ENCODE assay signal across 29 cellular contexts in the genomic region with DNA sequence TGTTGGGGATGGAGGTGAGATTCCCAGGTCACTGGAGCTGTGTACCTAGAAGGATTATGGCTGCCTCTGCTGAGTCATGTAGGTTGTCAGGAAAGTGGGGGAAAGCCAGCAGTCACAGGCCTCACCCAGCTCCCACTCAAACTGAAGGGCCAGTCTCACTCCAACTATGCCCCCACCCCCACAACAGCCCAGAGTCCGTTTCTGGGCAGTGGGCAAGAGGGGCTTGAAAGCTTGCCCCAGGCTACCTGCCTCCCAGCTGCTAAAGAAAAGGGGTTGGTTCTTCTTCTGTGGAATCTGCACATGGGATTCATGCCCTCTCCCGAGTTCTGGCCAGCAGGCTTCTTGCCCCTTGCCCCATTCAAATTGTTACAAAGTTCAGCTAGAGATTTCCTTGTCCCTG.
"Had no signal": no experiment of that assay in that cellular context is flagged by ENCODE, and none has a peak within 500 bp of the region (broad histone marks: within the 10 kb centered on the region; RNA-seq: fewer than 3 reads in every experiment).

No MANE protein-coding gene starts in this region.

- H3K4me1 Mint-ChIP-seq: stimulated activated effector memory CD8-positive, alpha-beta T cell treated with anti-CD3 and anti-CD28 coated beads, Interleukin-12 subunit alpha, Interleukin-12 subunit beta, amount 100 ng/mL, for 72 hours; stimulated activated memory B cell treated with anti-CD40 and anti-IgM and Interleukin-4, amounts not matched to agents 10 μg/mL and 1 μg/mL and 100 μg/mL, for 72 hours; stimulated activated naive CD8-positive, alpha-beta T cell treated with anti-CD3 and anti-CD28 coated beads, Interleukin-15, amount 100 ng/mL, for 72 hours had no signal

- H3K9me3 ChIP-seq: testis, thoracic aorta, thyroid gland, tibial artery, transverse colon, upper lobe of right lung, uterus, vagina had no signal

- H3K27me3 ChIP-seq: stomach, suprapubic skin, testis, thyroid gland, tibial artery, tibial nerve, transverse colon, upper lobe of left lung, upper lobe of right lung, uterus, vagina had no signal

- H3K36me3 Mint-ChIP-seq: stimulated activated effector memory CD8-positive, alpha-beta T cell treated with anti-CD3 and anti-CD28 coated beads, Interleukin-12 subunit alpha, Interleukin-12 subunit beta, amount 100 ng/mL, for 72 hours; type B pancreatic cell had no signal

- H3K4me1 ChIP-seq: stomach, suprapubic skin, testis, thyroid gland, tibial artery, tibial nerve, transverse colon, upper lobe of left lung, upper lobe of right lung, uterus, vagina had no signal

- H3K4me3 ChIP-seq: stomach, suprapubic skin, testis, thoracic aorta, thyroid gland, tibial artery, tibial nerve, transverse colon, upper lobe of left lung, upper lobe of right lung, uterus, vagina had no signal

- H3K36me3 ChIP-seq: stomach, suprapubic skin, thoracic aorta, thyroid gland, tibial artery, transverse colon, upper lobe of left lung, upper lobe of right lung, uterus, vagina had no signal

- DNase-seq: stimulated activated CD4-positive, alpha-beta T cell treated with anti-CD3 and anti-CD28 coated beads, Interleukin-2, amount 100 ng/mL, for 48 hours; stimulated activated CD4-positive, alpha-beta T cell treated with anti-CD3 and anti-CD28 coated beads, Interleukin-4, amount 100 ng/mL, for 1 hour; stimulated activated CD4-positive, alpha-beta T cell treated with anti-CD3 and anti-CD28 coated beads, Interleukin-4, amount 100 ng/mL, for 24 hours; stimulated activated CD4-positive, alpha-beta T cell treated with anti-CD3 and anti-CD28 coated beads, Interleukin-4, amount 100 ng/mL, for 4 hours; stimulated activated CD8-positive, alpha-beta memory T cell treated with anti-CD3 and anti-CD28 coated beads, Interleukin-4, amount 100 ng/mL, for 48 hours; stimulated activated naive B cell treated with anti-CD40 and anti-IgM and Interleukin-4, amounts not matched to agents 10 μg/mL and 1 μg/mL and 100 μg/mL, for 72 hours; stimulated activated naive CD4-positive, alpha-beta T cell; stimulated activated naive CD4-positive, alpha-beta T cell treated with Interleukin-2 at 50 U/mL for 16 hours; stimulated activated naive CD8-positive, alpha-beta T cell treated with anti-CD3 and anti-CD28 coated beads, Interleukin-15, amount 100 ng/mL, for 72 hours; stimulated activated naive CD8-positive, alpha-beta T cell treated with anti-CD3 and anti-CD28 coated beads, Interleukin-15, Interleukin-2, amounts not matched to agents 100 U/mL and 50 U/mL, for 24 hours; stomach; substantia nigra; testis; thyroid gland; tibial artery; transverse colon; trophoblast cell; upper lobe of left lung; upper lobe of right lung; uterus had no signal

- FAIRE-seq: urothelium cell line had no signal

- H3K4me3 Mint-ChIP-seq: stimulated activated effector memory CD8-positive, alpha-beta T cell treated with anti-CD3 and anti-CD28 coated beads, Interleukin-12 subunit alpha, Interleukin-12 subunit beta, amount 100 ng/mL, for 72 hours; stimulated activated memory B cell treated with anti-CD40 and anti-IgM and Interleukin-4, amounts not matched to agents 10 μg/mL and 1 μg/mL and 100 μg/mL, for 72 hours; stimulated activated naive B cell treated with anti-CD40 and anti-IgM and Interleukin-4, amounts not matched to agents 10 μg/mL and 1 μg/mL and 100 μg/mL, for 72 hours; stimulated activated naive CD8-positive, alpha-beta T cell treated with anti-CD3 and anti-CD28 coated beads, Interleukin-15, amount 100 ng/mL, for 72 hours; stimulated activated naive CD8-positive, alpha-beta T cell treated with anti-CD3 and anti-CD28 coated beads, Interleukin-15, Interleukin-2, amounts not matched to agents 100 ng/mL and 50 ng/mL, for 24 hours; type B pancreatic cell had no signal

- H3K27ac Mint-ChIP-seq: stimulated activated effector memory CD8-positive, alpha-beta T cell treated with anti-CD3 and anti-CD28 coated beads, Interleukin-12 subunit alpha, Interleukin-12 subunit beta, amount 100 ng/mL, for 72 hours; stimulated activated memory B cell treated with anti-CD40 and anti-IgM and Interleukin-4, amounts not matched to agents 10 μg/mL and 1 μg/mL and 100 μg/mL, for 72 hours; stimulated activated naive B cell treated with anti-CD40 and anti-IgM and Interleukin-4, amounts not matched to agents 10 μg/mL and 1 μg/mL and 100 μg/mL, for 72 hours; stimulated activated naive CD8-positive, alpha-beta T cell treated with anti-CD3 and anti-CD28 coated beads, Interleukin-15, Interleukin-2, amounts not matched to agents 100 ng/mL and 50 ng/mL, for 24 hours; type B pancreatic cell had no signal

- H3K27me3 Mint-ChIP-seq: stimulated activated memory B cell treated with anti-CD40 and anti-IgM and Interleukin-4, amounts not matched to agents 10 μg/mL and 1 μg/mL and 100 μg/mL, for 72 hours; stimulated activated naive CD8-positive, alpha-beta T cell treated with anti-CD3 and anti-CD28 coated beads, Interleukin-15, amount 100 ng/mL, for 72 hours; stimulated activated naive CD8-positive, alpha-beta T cell treated with anti-CD3 and anti-CD28 coated beads, Interleukin-15, Interleukin-2, amounts not matched to agents 100 ng/mL and 50 ng/mL, for 24 hours; type B pancreatic cell had no signal

- H3K27ac ChIP-seq: stomach, suprapubic skin, testis, thoracic aorta, thyroid gland, tibial artery, tibial nerve, transverse colon, upper lobe of left lung, upper lobe of right lung, uterus, vagina had no signal

- ATAC-seq: stimulated activated effector memory CD8-positive, alpha-beta T cell treated with anti-CD3 and anti-CD28 coated beads, Interleukin-12 subunit alpha, Interleukin-12 subunit beta, amount 100 ng/mL, for 72 hours; stimulated activated memory B cell treated with anti-CD40 and anti-IgM and Interleukin-4, amounts not matched to agents 10 μg/mL and 1 μg/mL and 100 μg/mL, for 72 hours; stimulated activated naive B cell treated with anti-CD40 and anti-IgM and Interleukin-4, amounts not matched to agents 10 μg/mL and 1 μg/mL and 100 μg/mL, for 72 hours; stimulated activated naive CD8-positive, alpha-beta T cell treated with anti-CD3 and anti-CD28 coated beads, Interleukin-15, amount 100 ng/mL, for 72 hours; stimulated activated naive CD8-positive, alpha-beta T cell treated with anti-CD3 and anti-CD28 coated beads, Interleukin-15, Interleukin-2, amounts not matched to agents 100 U/mL and 50 U/mL, for 24 hours; upper lobe of right lung had no signal
